8 cellular contexts compared by ENCODE assay signal in genomic region chr17:45311762-45312476, GRCh38.
A peak's percentile ranks its signal among the peaks of the same experiment; 100 is the strongest.
DNase-seq lines count a peak whose midpoint lies in the region; ATAC-seq lines count a peak whose summit lies in the region.

No MANE protein-coding gene starts in this region.

- H3K9me3 Mint-ChIP-seq in activated naive CD8-positive, alpha-beta T cell treated with anti-CD3 and anti-CD28 coated beads, Interleukin-2, amount 50 U/mL, for 24 hours = no peaks in the 10 kb centered on the region

- H3K27me3 Mint-ChIP-seq in activated naive CD8-positive, alpha-beta T cell treated with anti-CD3 and anti-CD28 coated beads, Interleukin-2, amount 50 U/mL, for 24 hours = no peaks in the 10 kb centered on the region

- peak; percentile 25 for ATAC-seq in GM21825 (IDR thresholded peaks at IDR 0.05; ENCODE audit: unreplicated experiment)
- ATAC-seq in activated naive CD8-positive, alpha-beta T cell treated with anti-CD3 and anti-CD28 coated beads, Interleukin-2, amount 50 U/mL, for 24 hours = peak; percentile 82
- ATAC-seq in HG03469 (IDR thresholded peaks at IDR 0.05; ENCODE audit: unreplicated experiment) = no peak
- no peak for ATAC-seq in GM18858 (IDR thresholded peaks at IDR 0.05; ENCODE audit: unreplicated experiment)

- H3K36me3 ChIP-seq in BLaER1 (peaks cover 41% of the 10 kb centered on the region), SK-N-MC (ENCODE audit: insufficient read depth, low read length) (no peaks in the 10 kb centered on the region)

- no peak for DNase-seq in SK-N-MC (ENCODE audit: low read depth, low spot score)
- DNase-seq in activated naive CD8-positive, alpha-beta T cell treated with anti-CD3 and anti-CD28 coated beads, Interleukin-2, amount 50 U/mL, for 24 hours = peak; percentile 82
- DNase-seq in kidney tubule cell (ENCODE audit: low spot score) = peak; percentile 98
- peak; percentile 60 for DNase-seq in stimulated activated CD8-positive, alpha-beta memory T cell treated with anti-CD3 and anti-CD28 coated beads, Interleukin-12 subunit alpha, Interleukin-12 subunit beta, amount 100 ng/mL, for 4 hours (ENCODE audit: low read depth)

- H3K4me1 ChIP-seq in BLaER1 = peaks cover 87% of the 10 kb centered on the region

- peak overlapping the region; percentile 93 for H3K27ac ChIP-seq in BLaER1
- no peak overlapping the region for H3K27ac ChIP-seq in SK-N-MC

- H3K4me3 ChIP-seq in BLaER1 (peak overlapping the region; percentile 41), SK-N-MC (no peak overlapping the region)

- H3K9ac ChIP-seq in BLaER1 (peak overlapping the region; percentile 96), SK-N-MC (ENCODE audit: insufficient read length) (peak overlapping the region; percentile 53)

- peaks cover 82% of the 10 kb centered on the region for H3K4me1 Mint-ChIP-seq in activated naive CD8-positive, alpha-beta T cell treated with anti-CD3 and anti-CD28 coated beads, Interleukin-2, amount 50 U/mL, for 24 hours

- no peaks in the 10 kb centered on the region for H3K27me3 ChIP-seq in BLaER1

- peak overlapping the region; percentile 93 for H3K27ac Mint-ChIP-seq in activated naive CD8-positive, alpha-beta T cell treated with anti-CD3 and anti-CD28 coated beads, Interleukin-2, amount 50 U/mL, for 24 hours

- H3K4me2 ChIP-seq in BLaER1 = peak overlapping the region; percentile 95

- H4K20me1 ChIP-seq in BLaER1 = peaks cover 13% of the 10 kb centered on the region

- peak overlapping the region; percentile 98 for H3K4me3 Mint-ChIP-seq in activated naive CD8-positive, alpha-beta T cell treated with anti-CD3 and anti-CD28 coated beads, Interleukin-2, amount 50 U/mL, for 24 hours

- H3K9me3 ChIP-seq in BLaER1 (no peaks in the 10 kb centered on the region), SK-N-MC (ENCODE audit: low read depth, low read length) (no peaks in the 10 kb centered on the region)

- peaks cover 71% of the 10 kb centered on the region for H3K36me3 Mint-ChIP-seq in activated naive CD8-positive, alpha-beta T cell treated with anti-CD3 and anti-CD28 coated beads, Interleukin-2, amount 50 U/mL, for 24 hours (ENCODE audit: low read depth)

Comparison
In these comparisons a context has a peak if more than half of its experiments do, and no peak if none do; other contexts are left out.
1. ATAC-seq: peak in GM21825 (single experiment) and activated naive CD8-positive, alpha-beta T cell treated with anti-CD3 and anti-CD28 coated beads, Interleukin-2, amount 50 U/mL, for 24 hours (single experiment); none in HG03469 (single experiment) and GM18858 (single experiment).